Comparison of ENCODE assay signal across 27 cellular contexts in genomic region chr6:18785810-18786490, GRCh38.
"Had no signal": no experiment of that assay in that cellular context is flagged by ENCODE, and none has a peak within 500 bp of the region (broad histone marks: within the 10 kb centered on the region; RNA-seq: fewer than 3 reads in every experiment).

No MANE protein-coding gene starts in this region.

- FAIRE-seq: endometrium, endothelial cell of umbilical vein, frontal cortex had no signal

- H3K36me3 ChIP-seq: colonic mucosa, esophagus muscularis mucosa, esophagus squamous epithelium, gastrocnemius medialis, gastroesophageal sphincter, heart left ventricle, heart right ventricle had no signal

- H3K27ac ChIP-seq: colonic mucosa, coronary artery, dorsolateral prefrontal cortex, epithelial cell of prostate, esophagus muscularis mucosa, esophagus squamous epithelium, foreskin keratinocyte, gastrocnemius medialis, gastroesophageal sphincter, heart left ventricle, heart right ventricle had no signal

- H3K27me3 ChIP-seq: colonic mucosa, esophagus muscularis mucosa, esophagus squamous epithelium, foreskin keratinocyte, gastrocnemius medialis, gastroesophageal sphincter, heart left ventricle, heart right ventricle had no signal

- ATAC-seq: effector memory CD8-positive, alpha-beta T cell; esophagus mucosa; foreskin keratinocyte; gastrocnemius medialis; gastroesophageal sphincter; heart left ventricle; heart right ventricle had no signal

- H3K4me3 ChIP-seq: colonic mucosa, coronary artery, dorsolateral prefrontal cortex, esophagus muscularis mucosa, esophagus squamous epithelium, gastrocnemius medialis, gastroesophageal sphincter, heart left ventricle, heart right ventricle had no signal

- H3K4me1 ChIP-seq: colonic mucosa, esophagus muscularis mucosa, esophagus squamous epithelium, foreskin keratinocyte, gastrocnemius medialis, gastroesophageal sphincter, heart left ventricle, heart right ventricle had no signal

- DNase-seq: colonic mucosa; cortex of kidney; dermis blood vessel endothelial cell; dorsolateral prefrontal cortex; effector CD4-positive, alpha-beta T cell; effector CD8-positive, alpha-beta T cell; effector memory CD4-positive, alpha-beta T cell; effector memory CD8-positive, alpha-beta T cell; endodermal cell; erythroblast; esophagus squamous epithelium; foreskin fibroblast; foreskin keratinocyte; foreskin melanocyte; gastrocnemius medialis; glutamatergic neuron; head of caudate nucleus; heart left ventricle; heart right ventricle had no signal

- H3K9me3 ChIP-seq: colonic mucosa, esophagus squamous epithelium, gastrocnemius medialis had no signal
